ENCODE assay signal across 25 cellular contexts in the genomic region with DNA sequence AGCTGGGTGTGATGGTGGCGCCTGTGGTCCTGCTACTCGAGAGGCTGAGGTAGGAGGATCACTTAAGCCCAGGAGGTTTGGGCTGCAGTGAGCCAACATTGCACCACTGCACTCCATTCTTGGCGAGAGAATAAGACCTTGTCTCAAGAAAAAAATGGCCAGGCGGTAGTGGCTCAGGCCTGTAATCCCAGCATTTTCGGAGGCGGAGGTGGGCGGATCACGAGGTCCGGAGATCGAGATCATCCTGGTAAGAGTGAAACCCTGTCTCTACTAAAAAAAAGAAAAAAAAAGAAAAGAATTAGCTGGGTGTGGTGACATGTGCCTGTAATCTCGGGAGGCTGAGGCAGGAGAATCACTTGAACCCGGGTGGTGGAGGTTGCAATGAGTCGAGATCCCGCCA. TPM values are rescaled to one million over a fixed set of nuclear protein-coding genes. Genes with fewer than 3 reads are reported as not detected.
DNase-seq lines count a peak whose midpoint lies in the region; ATAC-seq, FAIRE-seq and TF ChIP-seq lines count a peak whose summit lies in the region.
"Had no signal": no experiment of that assay in that cellular context is flagged by ENCODE, and none has a peak within 500 bp of the region (broad histone marks: within the 10 kb centered on the region; RNA-seq: fewer than 3 reads in every experiment).

No MANE protein-coding gene starts in this region.

- no peak overlapping the region for H2BK15ac ChIP-seq in H1 (ENCODE audit: low read length)

- no peak overlapping the region for H2AK5ac ChIP-seq in H1 (ENCODE audit: low read depth, low read length)

- TF ChIP-seq EP300 in H1 (IDR thresholded peaks at IDR 0.05; ENCODE audit: borderline replicate concordance in 1 of 2, low read depth in 2 of 2, low read length in 2 of 2): no peak

- H3K14ac ChIP-seq in H1 (ENCODE audit: insufficient read length): no peak overlapping the region

- no peaks in the 10 kb centered on the region; a peak in 1 of 7 replicates for H3K4me1 ChIP-seq in H1 (replicated peaks in 1 of 4; ENCODE audit: control insufficient read depth in 3 of 4, insufficient read depth in 4 of 4, low read length in 3 of 4)
- H3K4me1 ChIP-seq: A549, Caco-2 had no signal

- no peak overlapping the region for H3K18ac ChIP-seq in H1 (ENCODE audit: extremely low read depth, low read length)

- H3K4me2 ChIP-seq in H1 (ENCODE audit: insufficient read depth in 1 of 2, low read depth in 2 of 2, low read length in 2 of 2): no peak overlapping the region
- H3K4me2 ChIP-seq: A549; BLaER1 treated with 17β-estradiol and CSF1 and Interleukin-3, amounts not matched to agents 10 nM and 100 nM had no signal

- H4K8ac ChIP-seq in H1 (ENCODE audit: extremely low read depth, insufficient read depth, low read length): peak overlapping the region; percentile 85; the same call in 1 of the 2 replicates

- H4K5ac ChIP-seq in H1 (ENCODE audit: insufficient read length, low read depth, low read length): no peak overlapping the region

- no peak overlapping the region for H3K4me3 ChIP-seq in H1 (ENCODE audit: extremely low read depth in 1 of 4, insufficient read depth in 2 of 4, low read depth in 3 of 4, low read length in 4 of 4)
- H3K4me3 ChIP-seq: A549; BLaER1 treated with 17β-estradiol and CSF1 and Interleukin-3, amounts not matched to agents 10 nM and 100 nM had no signal

- no peaks in the 10 kb centered on the region for H3K9me3 ChIP-seq in H1 (ENCODE audit: insufficient read depth in 2 of 2, low read depth in 1 of 2, low read length in 1 of 2)
- H3K9me3 ChIP-seq: A549; BLaER1 treated with 17β-estradiol and CSF1 and Interleukin-3, amounts not matched to agents 10 nM and 100 nM; Caco-2 had no signal

- H3K23me2 ChIP-seq in H1 (ENCODE audit: low read depth, low read length): no peaks in the 10 kb centered on the region; the same call in 1 of the 2 replicates

- H2AFZ ChIP-seq in H1 (ENCODE audit: low read length): no peak overlapping the region

- no peak overlapping the region for H3K23ac ChIP-seq in H1 (ENCODE audit: insufficient read length)

- no peak for TF ChIP-seq CTCF in RWPE1 (conservative IDR thresholded peaks at IDR 0.05; ENCODE audit: low read depth)
- TF ChIP-seq CTCF in H1 (IDR thresholded peaks at IDR 0.05; ENCODE audit: control extremely low read depth in 1 of 3, insufficient read depth in 1 of 3, low read depth in 1 of 3, low read length in 3 of 3): no peak

- intact Hi-C loops in Right ventricle myocardium inferior (cut with DNase I): no loop called here
- intact Hi-C loops in left cardiac atrium (cut with DNase I): no loop called here

- H3K27me3 ChIP-seq in H1 (replicated peaks in 1 of 4; ENCODE audit: control insufficient read depth in 3 of 4, extremely low read depth in 1 of 4, insufficient read depth in 3 of 4, low read length in 3 of 4): no peaks in the 10 kb centered on the region
- H3K27me3 ChIP-seq: BLaER1 treated with 17β-estradiol and CSF1 and Interleukin-3, amounts not matched to agents 10 nM and 100 nM had no signal

- H2BK20ac ChIP-seq in H1 (ENCODE audit: low read length): no peak overlapping the region

- no peak overlapping the region for H3K9ac ChIP-seq in H1 (replicated peaks in 1 of 4; ENCODE audit: extremely low read depth in 1 of 4, low read depth in 3 of 4, low read length in 3 of 4)
- H3K9ac ChIP-seq: BLaER1 treated with 17β-estradiol and CSF1 and Interleukin-3, amounts not matched to agents 10 nM and 100 nM had no signal

- peaks cover 0 to 9% of the 10 kb centered on the region in 2 experiments for H4K20me1 ChIP-seq in H1 (replicated peaks in 1 of 2; ENCODE audit: control insufficient read depth in 1 of 2, insufficient read depth in 2 of 2, low read length in 2 of 2)

- FAIRE-seq in H1 (lab: Jason Lieb, UNC): no peak
- FAIRE-seq: A549, D721Med, GM12891, GM19239 had no signal

- H4K91ac ChIP-seq in H1 (replicated peaks; ENCODE audit: insufficient read length, low read length): no peak overlapping the region

- no peak overlapping the region for H2BK120ac ChIP-seq in H1 (replicated peaks; ENCODE audit: low read depth, low read length)

- CTCF ChIA-PET in RWPE1 (lab: Yijun Ruan, JAX): no interaction called here
- CTCF ChIA-PET in H1 (lab: Charles Lee; ENCODE audit: partially characterized antibody): interaction anchor here (0.9 to 1.5 kb wide), 4 partner anchors 9 to 23 kb away, joined by 3 to 5 read pairs (median 4); no protein-coding TSS in a partner anchor

- no peak overlapping the region for H2BK5ac ChIP-seq in H1 (ENCODE audit: low read depth, low read length)

- no peak for TF ChIP-seq POLR2A in H1 (IDR thresholded peaks at IDR 0.05; ENCODE audit: control extremely low read depth in 1 of 2, low read depth in 2 of 2, low read length in 2 of 2)

- POLR2A ChIA-PET in RWPE1 (lab: Yijun Ruan, JAX; ENCODE audit: low non-redundant PET): no interaction called here
- POLR2A ChIA-PET in H1 (lab: Charles Lee; ENCODE audit: partially characterized antibody): interaction anchor here (0.6 to 1.5 kb wide), 4 partner anchors 8 to 98 kb away, joined by 3 to 5 read pairs (median 4); no protein-coding TSS in a partner anchor

- no peak overlapping the region for H3K4ac ChIP-seq in H1 (replicated peaks; ENCODE audit: insufficient read length, low read depth, low read length)

- ATAC-seq in Right ventricle myocardium inferior (no peak), left cardiac atrium (no peak)
- ATAC-seq: A549; CD8-positive, alpha-beta T cell had no signal

- H2BK12ac ChIP-seq in H1 (ENCODE audit: low read depth, low read length): no peak overlapping the region

- 96% methylated on average over 14 of the region's 14 CpGs; no CpG with 5 or more reads in 1 of the 2 experiments for WGBS in H1 (ENCODE audit: extremely low coverage in 1 of 2, insufficient coverage in 1 of 2, insufficient read length in 1 of 2, insufficient replicate concordance in 2 of 2, low coverage in 1 of 2, low lambda C conversion rate in 2 of 2, missing lambda C conversion rate in 1 of 2), 2 experiments

- DNase-seq in Right ventricle myocardium inferior (ENCODE audit: missing footprints): peak; percentile 15
- no peak for DNase-seq in left cardiac atrium
- DNase-seq in RWPE1 (ENCODE audit: low spot score): no peak
- DNase-seq in H1 (ENCODE audit: low read depth in 1 of 2, low spot score in 2 of 2): no peak
- DNase-seq in NCI-H1092 (lab: John Stamatoyannopoulos, UW): no peak
- no peak for DNase-seq in NCI-H1436 treated with DMSO at 0.1 percent for 48 hours (lab: John Stamatoyannopoulos, UW)
- DNase-seq: AML-193; Caco-2; Calu3; CD4-positive, alpha-beta T cell; CD8-positive, alpha-beta T cell; DMS53; DMS79; DND-41; EL; GDM1 had no signal

- H3K27ac ChIP-seq in RWPE1 (0 out of 2 replicates have a peak overlapping the region, but pooled peaks have one; percentile 8), H1 (ENCODE audit: low read depth, low read length) (no peak overlapping the region)
- H3K27ac ChIP-seq: 22Rv1; A549; BLaER1 treated with 17β-estradiol and CSF1 and Interleukin-3, amounts not matched to agents 10 nM and 100 nM; C4-2B had no signal

- 0 out of 2 replicates have a peak, but pooled peaks cover 3% of the 10 kb centered on the region for H3K79me1 ChIP-seq in H1 (ENCODE audit: low read depth, low read length)

- no peaks in the 10 kb centered on the region for H3K79me2 ChIP-seq in H1 (ENCODE audit: control insufficient read depth in 1 of 2, insufficient read depth in 2 of 2, low read length in 2 of 2)

- peaks cover 15 to 60% (median 34%) of the 10 kb centered on the region in 4 experiments for H3K36me3 ChIP-seq in H1 (ENCODE audit: control insufficient read depth in 2 of 4, insufficient read depth in 4 of 4, low read length in 3 of 4)

- no peak overlapping the region for H3K56ac ChIP-seq in H1 (replicated peaks; ENCODE audit: insufficient read length, low read depth, low read length)

- TF ChIP-seq RAD21 in H1 (IDR thresholded peaks at IDR 0.05 in 1 of 2, conservative IDR thresholded peaks at IDR 0.05 in 1 of 2; ENCODE audit: low read depth in 2 of 2, low read length in 2 of 2): no peak

RNA-seq across cellular contexts. Expression of gene ATAD3B, which starts 11.3 kb away (rescaled TPM):
- total RNA-seq in Right ventricle myocardium inferior (9.0 TPM), left cardiac atrium (1 to 10 TPM; 6.9 to 7.3 TPM)
- 63.0 and 64.4 TPM in 2 replicates for total RNA-seq in H1 (2021; fragmentation: NEBNext Ultra II Directional; extraction: Animal tissue kit (Norgen Biotek cat#: 25700))
- polyA plus RNA-seq in H1 (2011; rRNA removed): 31.3 and 43.9 TPM in 2 replicates
- 51.7 TPM for polyA plus RNA-seq in H1 (2011; cell fraction: cytosol; rRNA removed)
- polyA plus RNA-seq in H1 (2011; cell fraction: nucleus; rRNA removed): 162 TPM
- 41.1 to 54.3 TPM (median 49.2 TPM) in 4 replicates for polyA plus RNA-seq in H1 (2012, experiment 1 of 2)
- 28.2 TPM for polyA plus RNA-seq in H1 (2012, experiment 2 of 2)
- 24.1 TPM for polyA plus RNA-seq in H1 (2013, experiment 1 of 2)
- polyA plus RNA-seq in H1 (2013, experiment 2 of 2): 24.9 TPM
- 16.1 and 16.2 TPM in 2 replicates for polyA minus RNA-seq in H1 (2011; rRNA and poly(A)+ RNA removed)
- polyA minus RNA-seq in H1 (2011; cell fraction: cytosol; rRNA and poly(A)+ RNA removed): 31.8 TPM
- 26.6 TPM for polyA minus RNA-seq in H1 (2011; cell fraction: nucleus; rRNA and poly(A)+ RNA removed)

RNA-seq across cellular contexts. Expression of gene ATAD3A, which starts 29.1 kb away (rescaled TPM):
- total RNA-seq in Right ventricle myocardium inferior (17.9 TPM), left cardiac atrium (10 to 100 TPM; 14.1 to 24.3 TPM)
- 63.7 and 64.7 TPM in 2 replicates for total RNA-seq in H1 (2021; fragmentation: NEBNext Ultra II Directional; extraction: Animal tissue kit (Norgen Biotek cat#: 25700))
- polyA plus RNA-seq in H1 (2011; rRNA removed): 28.3 and 46.7 TPM in 2 replicates
- 44.7 TPM for polyA plus RNA-seq in H1 (2011; cell fraction: cytosol; rRNA removed)
- 62.6 TPM for polyA plus RNA-seq in H1 (2011; cell fraction: nucleus; rRNA removed)
- polyA plus RNA-seq in H1 (2012, experiment 1 of 2): 32.8 to 59.1 TPM (median 55.6 TPM) in 4 replicates
- 37.3 TPM for polyA plus RNA-seq in H1 (2012, experiment 2 of 2)
- 32.6 TPM for polyA plus RNA-seq in H1 (2013, experiment 1 of 2)
- polyA plus RNA-seq in H1 (2013, experiment 2 of 2): 31.7 TPM
- polyA minus RNA-seq in H1 (2011; rRNA and poly(A)+ RNA removed): 16.2 and 18.2 TPM in 2 replicates
- 33.1 TPM for polyA minus RNA-seq in H1 (2011; cell fraction: cytosol; rRNA and poly(A)+ RNA removed)
- polyA minus RNA-seq in H1 (2011; cell fraction: nucleus; rRNA and poly(A)+ RNA removed): 21.4 TPM

RNA-seq across cellular contexts. Expression of gene ATAD3C, which starts 33.4 kb away (rescaled TPM):
- total RNA-seq in Right ventricle myocardium inferior: 1.8 TPM
- total RNA-seq in left cardiac atrium: 1 to 10 TPM; 1.7 to 2.4 TPM
- 1.3 and 2.0 TPM in 2 replicates for total RNA-seq in H1 (2021; fragmentation: NEBNext Ultra II Directional; extraction: Animal tissue kit (Norgen Biotek cat#: 25700))
- 2.7 and 2.8 TPM in 2 replicates for polyA plus RNA-seq in H1 (2011; rRNA removed)
- polyA plus RNA-seq in H1 (2011; cell fraction: cytosol; rRNA removed): 2.3 TPM
- 10.7 TPM for polyA plus RNA-seq in H1 (2011; cell fraction: nucleus; rRNA removed)
- polyA plus RNA-seq in H1 (2012, experiment 1 of 2): 3.1 to 5.1 TPM (median 3.8 TPM) in 4 replicates
- polyA plus RNA-seq in H1 (2012, experiment 2 of 2): 1.9 TPM
- polyA plus RNA-seq in H1 (2013, experiment 1 of 2): 1.1 TPM
- polyA plus RNA-seq in H1 (2013, experiment 2 of 2): 0.74 TPM
- polyA minus RNA-seq in H1 (2011; rRNA and poly(A)+ RNA removed): 0.57 and 0.88 TPM in 2 replicates
- polyA minus RNA-seq in H1 (2011; cell fraction: cytosol; rRNA and poly(A)+ RNA removed): 0.73 TPM
- 3.2 TPM for polyA minus RNA-seq in H1 (2011; cell fraction: nucleus; rRNA and poly(A)+ RNA removed)
- total RNA-seq: A172 had no signal
- polyA plus RNA-seq: A549 had no signal

RNA-seq across cellular contexts. Expression of gene VWA1, which starts 47.4 kb away (rescaled TPM):
- total RNA-seq in Right ventricle myocardium inferior: 20.5 TPM
- 10 to 100 TPM; 24.9 to 66.4 TPM for total RNA-seq in left cardiac atrium
- total RNA-seq in H1 (2021; fragmentation: NEBNext Ultra II Directional; extraction: Animal tissue kit (Norgen Biotek cat#: 25700)): 36.6 and 42.0 TPM in 2 replicates
- 16.0 and 19.5 TPM in 2 replicates for polyA plus RNA-seq in H1 (2011; rRNA removed)
- polyA plus RNA-seq in H1 (2011; cell fraction: cytosol; rRNA removed): 15.8 TPM
- 26.0 TPM for polyA plus RNA-seq in H1 (2011; cell fraction: nucleus; rRNA removed)
- polyA plus RNA-seq in H1 (2012, experiment 1 of 2): 15.3 to 20.4 TPM (median 19.1 TPM) in 4 replicates
- 11.3 TPM for polyA plus RNA-seq in H1 (2012, experiment 2 of 2)
- polyA plus RNA-seq in H1 (2013, experiment 1 of 2): 32.5 TPM
- polyA plus RNA-seq in H1 (2013, experiment 2 of 2): 30.8 TPM
- 3.7 and 6.6 TPM in 2 replicates for polyA minus RNA-seq in H1 (2011; rRNA and poly(A)+ RNA removed)
- polyA minus RNA-seq in H1 (2011; cell fraction: cytosol; rRNA and poly(A)+ RNA removed): 13.1 TPM
- 13.6 TPM for polyA minus RNA-seq in H1 (2011; cell fraction: nucleus; rRNA and poly(A)+ RNA removed)
- total RNA-seq: B cell; CD4-positive, alpha-beta T cell; CD8-positive, alpha-beta T cell had no signal

RNA-seq across cellular contexts. Expression of gene TMEM240, which starts 57.6 kb away (rescaled TPM):
- total RNA-seq in Right ventricle myocardium inferior: 6.9 TPM
- 1 to 10 TPM; 4.6 to 5.4 TPM for total RNA-seq in left cardiac atrium
- total RNA-seq in H1 (2021; fragmentation: NEBNext Ultra II Directional; extraction: Animal tissue kit (Norgen Biotek cat#: 25700)): 3.6 and 6.6 TPM in 2 replicates
- polyA plus RNA-seq in H1 (2011; rRNA removed): 5.7 and 7.6 TPM in 2 replicates
- 4.6 TPM for polyA plus RNA-seq in H1 (2011; cell fraction: cytosol; rRNA removed)
- 20.3 TPM for polyA plus RNA-seq in H1 (2011; cell fraction: nucleus; rRNA removed)
- polyA plus RNA-seq in H1 (2012, experiment 1 of 2): 3.9 to 8.7 TPM (median 7.5 TPM) in 4 replicates
- polyA plus RNA-seq in H1 (2012, experiment 2 of 2): 3.6 TPM
- 3.3 TPM for polyA plus RNA-seq in H1 (2013, experiment 1 of 2)
- 2.3 TPM for polyA plus RNA-seq in H1 (2013, experiment 2 of 2)
- polyA minus RNA-seq in H1 (2011; rRNA and poly(A)+ RNA removed): 0.57 and 1.1 TPM in 2 replicates
- not detected for polyA minus RNA-seq in H1 (2011; cell fraction: cytosol; rRNA and poly(A)+ RNA removed)
- polyA minus RNA-seq in H1 (2011; cell fraction: nucleus; rRNA and poly(A)+ RNA removed): 2.5 TPM
- total RNA-seq: A172 had no signal
